In genomic region chr3:5798809-5799208, GRCh38 we compare ENCODE assay signal across 26 cellular contexts.
"Had no signal": no experiment of that assay in that cellular context is flagged by ENCODE, and none has a peak within 500 bp of the region (broad histone marks: within the 10 kb centered on the region; RNA-seq: fewer than 3 reads in every experiment).

No MANE protein-coding gene starts in this region.

- H3K4me1 ChIP-seq: gastrocnemius medialis, right atrium auricular region, suprapubic skin, transverse colon had no signal

- H3K9me3 ChIP-seq: gastrocnemius medialis, right atrium auricular region, suprapubic skin, transverse colon had no signal

- H3K27ac ChIP-seq: brain microvascular endothelial cell, gastrocnemius medialis, right atrium auricular region, skin epidermis, suprapubic skin, transverse colon had no signal

- H3K9me3 Mint-ChIP-seq: activated T-helper 1 cell treated with anti-CD3 and anti-CD28 coated beads, Interleukin-12 subunit alpha, Interleukin-12 subunit beta, Interleukin-2, Interleukin-4 antibody, amounts not matched to agents 30 ng/mL and 10 ng/mL and 1 ng/mL, durations not matched to agents 14 hours and 24 hours and 36 hours; stimulated activated naive CD8-positive, alpha-beta T cell treated with anti-CD3 and anti-CD28 coated beads, Interleukin-15, amount 100 ng/mL, for 72 hours; T-helper 2 cell treated with Interferon-gamma antibody and Interleukin-4, amounts not matched to agents 5 μg/mL and 100 μg/mL, for 36 hours had no signal

- DNase-seq: activated B cell treated with CpG ODN at 0.5 μM for 24 hours; activated CD4-positive, alpha-beta memory T cell treated with anti-CD3 and anti-CD28 coated beads for 36 hours; activated CD4-positive, alpha-beta T cell treated with anti-CD3 and anti-CD28 coated beads for 4 hours; activated gamma-delta T cell treated with Interleukin-2 at 50 U/mL for 16 hours; activated T-cell treated with anti-CD3 and anti-CD28 coated beads for 4 hours; amniotic stem cell; brain microvascular endothelial cell; cerebellar nuclear complex; cortex of kidney; gastrocnemius medialis; head of caudate nucleus; kidney; occipital lobe; stimulated activated CD4-positive, alpha-beta T cell treated with anti-CD3 and anti-CD28 coated beads, Interleukin-4, amount 100 ng/mL, for 1 hour; stimulated activated naive CD8-positive, alpha-beta T cell treated with anti-CD3 and anti-CD28 coated beads, Interleukin-15, amount 100 ng/mL, for 72 hours; transverse colon had no signal

- H3K36me3 ChIP-seq: brain microvascular endothelial cell, gastrocnemius medialis, right atrium auricular region, suprapubic skin, transverse colon had no signal

- FAIRE-seq: kidney, TTC549 had no signal

- H3K27me3 ChIP-seq: brain microvascular endothelial cell, gastrocnemius medialis, right atrium auricular region, suprapubic skin, transverse colon had no signal

- H3K27me3 Mint-ChIP-seq: activated B cell treated with CpG ODN at 0.5 μM for 24 hours; activated CD4-positive, alpha-beta memory T cell treated with anti-CD3 and anti-CD28 coated beads for 36 hours; activated naive CD8-positive, alpha-beta T cell; progenitor cell of endocrine pancreas; stimulated activated naive CD8-positive, alpha-beta T cell treated with anti-CD3 and anti-CD28 coated beads, Interleukin-15, amount 100 ng/mL, for 72 hours had no signal

- H3K4me3 Mint-ChIP-seq: activated B cell treated with CpG ODN at 0.5 μM for 24 hours; activated CD4-positive, alpha-beta memory T cell treated with anti-CD3 and anti-CD28 coated beads for 36 hours; activated naive CD8-positive, alpha-beta T cell; activated T-helper 1 cell treated with anti-CD3 and anti-CD28 coated beads, Interleukin-12 subunit alpha, Interleukin-12 subunit beta, Interleukin-2, Interleukin-4 antibody, amounts not matched to agents 30 ng/mL and 10 ng/mL and 1 ng/mL, durations not matched to agents 14 hours and 24 hours and 36 hours; mesothelial cell of epicardium; stimulated activated naive CD8-positive, alpha-beta T cell treated with anti-CD3 and anti-CD28 coated beads, Interleukin-15, amount 100 ng/mL, for 72 hours; T-helper 2 cell treated with Interferon-gamma antibody and Interleukin-4, amounts not matched to agents 5 μg/mL and 100 μg/mL, for 36 hours had no signal

- H3K36me3 Mint-ChIP-seq: activated CD4-positive, alpha-beta memory T cell treated with anti-CD3 and anti-CD28 coated beads for 36 hours; activated naive CD8-positive, alpha-beta T cell; mesothelial cell of epicardium had no signal

- H3K4me3 ChIP-seq: gastrocnemius medialis, lung, right atrium auricular region, skin epidermis, suprapubic skin, transverse colon had no signal

- H3K4me1 Mint-ChIP-seq: activated B cell treated with CpG ODN at 0.5 μM for 24 hours; mesothelial cell of epicardium; stimulated activated naive CD8-positive, alpha-beta T cell treated with anti-CD3 and anti-CD28 coated beads, Interleukin-15, amount 100 ng/mL, for 72 hours had no signal

- H3K27ac Mint-ChIP-seq: activated B cell treated with CpG ODN at 0.5 μM for 24 hours; activated CD4-positive, alpha-beta memory T cell treated with anti-CD3 and anti-CD28 coated beads for 36 hours; activated naive CD8-positive, alpha-beta T cell; activated T-helper 1 cell treated with anti-CD3 and anti-CD28 coated beads, Interleukin-12 subunit alpha, Interleukin-12 subunit beta, Interleukin-2, Interleukin-4 antibody, amounts not matched to agents 30 ng/mL and 10 ng/mL and 1 ng/mL, durations not matched to agents 14 hours and 24 hours and 36 hours; mesothelial cell of epicardium; progenitor cell of endocrine pancreas; stimulated activated naive CD8-positive, alpha-beta T cell treated with anti-CD3 and anti-CD28 coated beads, Interleukin-15, amount 100 ng/mL, for 72 hours; T-helper 2 cell treated with Interferon-gamma antibody and Interleukin-4, amounts not matched to agents 5 μg/mL and 100 μg/mL, for 36 hours had no signal
